Comparison of ENCODE assay signal across 24 cellular contexts in the genomic region with DNA sequence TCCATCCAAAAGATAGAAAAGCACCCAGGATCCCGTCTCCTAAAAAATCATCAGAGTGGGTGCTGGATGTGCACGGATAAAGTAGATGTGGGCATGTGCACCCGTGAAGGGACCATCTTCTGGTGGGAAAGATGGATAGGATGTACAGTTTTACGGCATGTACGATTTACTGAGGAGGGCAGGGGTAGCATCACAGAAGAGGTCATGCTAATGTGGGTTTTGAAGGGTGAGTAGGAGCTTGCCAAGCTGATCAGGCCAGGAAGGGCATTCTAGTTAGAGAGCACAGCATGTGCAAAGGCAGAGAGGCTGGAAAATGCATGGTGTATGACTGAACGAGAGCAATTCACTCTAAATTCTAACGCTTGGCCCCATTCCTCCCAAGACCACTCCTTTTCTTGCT. TPM values are rescaled to one million over a fixed set of nuclear protein-coding genes. Genes with fewer than 3 reads are reported as not detected.
"Had no signal": no experiment of that assay in that cellular context is flagged by ENCODE, and none has a peak within 500 bp of the region (broad histone marks: within the 10 kb centered on the region; RNA-seq: fewer than 3 reads in every experiment).

No MANE protein-coding gene starts in this region.

- DNase-seq: IMR-90; Kasumi-1; MM.1S; MV-4-11; NCI-H1048; NCI-H1105; NCI-H1436 treated with DMSO at 0.1 percent for 48 hours; NCI-H1694; NCI-H187 treated with DMSO at 0.1 percent for 48 hours; NCI-H2029 treated with DMSO at 0.1 percent for 48 hours; NCI-H2171 treated with DMSO at 0.1 percent for 48 hours; NCI-H446 treated with DMSO at 0.1 percent for 48 hours; NCI-H510A treated with DMSO at 0.1 percent for 48 hours; NCI-H526; NCI-H82; NK-92 treated with Interleukin-12 subunit alpha and Interleukin-12 subunit beta, amount 100 ng/mL, for 24 hours; PC-3 had no signal

- H3K27ac ChIP-seq: KMS-11, RWPE1 had no signal

- H3K4me2 ChIP-seq: KMS-11 had no signal

- H3K9ac ChIP-seq: KMS-11 had no signal

RNA-seq across cellular contexts. Expression of gene CRHR2, which starts 7.8 kb away (rescaled TPM):
- total RNA-seq: HepG2, HT1080, IMR-90, M059J, OCI-LY7, PC-3, SK-MEL-5 had no signal
- polyA plus RNA-seq: HepG2, IMR-90 had no signal
